ENCODE assay signal across 13 cellular contexts in the genomic region with DNA sequence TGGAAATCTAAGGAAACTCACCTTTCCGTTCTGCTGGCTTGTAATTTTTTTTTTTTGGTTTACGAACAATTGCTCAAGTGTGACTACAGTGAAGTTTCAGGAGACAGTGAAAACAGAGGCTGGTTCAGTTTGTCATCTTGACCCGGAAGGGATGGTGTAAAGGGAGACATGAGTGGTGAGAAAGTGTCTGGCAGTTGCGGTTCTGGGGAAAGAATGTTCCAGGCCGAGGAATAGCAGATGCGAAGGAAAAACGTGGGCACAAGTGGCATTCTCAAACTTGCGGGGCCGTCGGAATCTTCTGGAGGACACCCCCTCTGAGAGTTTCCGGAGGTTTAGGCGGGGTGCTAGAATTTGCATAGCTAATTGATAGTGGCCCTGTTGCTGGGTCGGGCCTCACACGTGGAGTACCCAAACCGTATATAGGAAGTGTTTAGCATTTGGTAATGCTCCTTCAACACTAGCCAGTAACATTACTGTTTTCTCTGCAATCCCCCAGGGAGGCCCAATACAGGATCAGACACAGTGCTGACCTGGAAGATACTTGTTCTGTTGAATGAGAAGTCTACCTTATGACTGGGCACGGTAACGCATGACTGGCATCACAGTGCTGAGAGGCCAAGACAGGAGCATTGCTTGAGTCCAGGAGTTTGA. TPM values are rescaled to one million over a fixed set of nuclear protein-coding genes. Genes with fewer than 3 reads are reported as not detected.
A peak's percentile ranks its signal among the peaks of the same experiment; 100 is the strongest.
DNase-seq lines count a peak whose midpoint lies in the region; ATAC-seq, FAIRE-seq and TF ChIP-seq lines count a peak whose summit lies in the region.
"Had no signal": no experiment of that assay in that cellular context is flagged by ENCODE, and none has a peak within 500 bp of the region (broad histone marks: within the 10 kb centered on the region; RNA-seq: fewer than 3 reads in every experiment).

No MANE protein-coding gene starts in this region.

- no peak for TF ChIP-seq RAD21 in K562 (CRISPR knock-in tag; conservative IDR thresholded peaks at IDR 0.05 in 1 of 2, IDR thresholded peaks at IDR 0.05 in 1 of 2)

- peaks cover 7% of the 10 kb centered on the region for H3K9me1 ChIP-seq in K562 (ENCODE audit: control insufficient read depth, insufficient read depth, low read length)

- H3K36me3 ChIP-seq in K562 (ENCODE audit: control insufficient read depth, insufficient read depth, low read length) (no peaks in the 10 kb centered on the region; the same call in 2 of the 3 replicates), trophoblast cell (ENCODE audit: control insufficient read depth in 1 of 2, insufficient read depth in 2 of 2, low read length in 2 of 2) (no peaks in the 10 kb centered on the region)

- H3K4me3 ChIP-seq in K562 (no peak overlapping the region), trophoblast cell (ENCODE audit: low read depth, low read length) (no peak overlapping the region)

- CTCF ChIA-PET in K562 (lab: Yijun Ruan, JAX; ENCODE audit: low intra/inter-chr PET ratio) (no interaction called here), WTC11 (lab: Charles Lee) (interaction anchor here (1.2 to 1.5 kb wide), 2 partner anchors 11 to 211 kb away, joined by 3 to 5 read pairs; no protein-coding TSS in a partner anchor)

- H3K4me3 Mint-ChIP-seq in WTC11 = no peak overlapping the region
- no peak overlapping the region for H3K4me3 Mint-ChIP-seq in activated T-helper 17 cell treated with anti-CD3 and anti-CD28 coated beads, Interleukin-2, amount 50 U/mL, for 72 hours
- H3K4me3 Mint-ChIP-seq in natural killer cell treated with Interleukin-12 subunit alpha and Interleukin-12 subunit beta and Interleukin-15 and Interleukin-18, amount 100 ng/mL, for 72 hours = no peak overlapping the region

- peak overlapping the region; percentile 74 for H2AFZ ChIP-seq in K562 (ENCODE audit: low read depth, low read length)
- no peak overlapping the region for H2AFZ ChIP-seq in trophoblast cell (ENCODE audit: insufficient read depth, low read length, poor library complexity)

- no peak for TF ChIP-seq POLR2A in K562 (conservative IDR thresholded peaks at IDR 0.05)

- no peak overlapping the region for H3K23ac ChIP-seq in trophoblast cell (ENCODE audit: low read length)

- intact Hi-C loops in K562 (cut with micrococcal nuclease) = no loop called here

- POLR2A ChIA-PET in K562 (lab: Yijun Ruan, JAX) (interaction anchor here (0.5 to 1.0 kb wide), 2 partner anchors 12 to 50 kb away, joined by 3 read pairs; no protein-coding TSS in a partner anchor), WTC11 (lab: Charles Lee) (no interaction called here)

- H3K9me3 Mint-ChIP-seq in WTC11 = no peaks in the 10 kb centered on the region
- H3K9me3 Mint-ChIP-seq in activated T-helper 17 cell treated with anti-CD3 and anti-CD28 coated beads, Interleukin-2, amount 50 U/mL, for 72 hours = no peaks in the 10 kb centered on the region
- no peaks in the 10 kb centered on the region for H3K9me3 Mint-ChIP-seq in natural killer cell treated with Interleukin-12 subunit alpha and Interleukin-12 subunit beta and Interleukin-15 and Interleukin-18, amount 100 ng/mL, for 72 hours

- no peak for FAIRE-seq in K562 (lab: Jason Lieb, UNC)
- FAIRE-seq: endometrium had no signal

- H3K9me3 ChIP-seq in K562 (replicated peaks; ENCODE audit: control insufficient read depth, insufficient read depth, low read depth, low read length) = no peaks in the 10 kb centered on the region
- peaks cover 5% of the 10 kb centered on the region for H3K9me3 ChIP-seq in trophoblast cell (ENCODE audit: insufficient read depth, low read depth, low read length)

- no TSS peak for BruUV-seq in K562 (replicated peaks; lab: Mats Ljungman, UMichigan)

- H3K4ac ChIP-seq in trophoblast cell (ENCODE audit: low read depth, low read length) = no peak overlapping the region

- no peaks in the 10 kb centered on the region for H3K36me3 Mint-ChIP-seq in WTC11
- peaks cover 11% of the 10 kb centered on the region for H3K36me3 Mint-ChIP-seq in activated T-helper 17 cell treated with anti-CD3 and anti-CD28 coated beads, Interleukin-2, amount 50 U/mL, for 72 hours (ENCODE audit: low read depth)
- no peaks in the 10 kb centered on the region for H3K36me3 Mint-ChIP-seq in natural killer cell treated with Interleukin-12 subunit alpha and Interleukin-12 subunit beta and Interleukin-15 and Interleukin-18, amount 100 ng/mL, for 72 hours

- TF ChIP-seq EP300 in K562 (IDR thresholded peaks at IDR 0.05; ENCODE audit: low read length) = no peak

- H3K27ac ChIP-seq in K562 (ENCODE audit: extremely low read depth, low read depth, low read length) (peak overlapping the region; percentile 55; the same call in 1 of the 3 replicates), trophoblast cell (ENCODE audit: low read depth, low read length) (no peak overlapping the region)

- no peak overlapping the region for H2AK5ac ChIP-seq in trophoblast cell (ENCODE audit: low read length)

- no peak overlapping the region for H4K8ac ChIP-seq in trophoblast cell (ENCODE audit: low read depth, low read length)

- H3K79me2 ChIP-seq in K562 (ENCODE audit: control insufficient read depth, insufficient read depth, low read length) (peaks cover 22% of the 10 kb centered on the region), trophoblast cell (ENCODE audit: control insufficient read depth, insufficient read depth, low read length, poor library complexity) (peaks cover 2% of the 10 kb centered on the region)

- ATAC-seq in GM18498 (IDR thresholded peaks at IDR 0.05; ENCODE audit: unreplicated experiment) (peak; percentile 45), GM21423 (IDR thresholded peaks at IDR 0.05; ENCODE audit: unreplicated experiment) (peak; percentile 50), HG03175 (IDR thresholded peaks at IDR 0.05; ENCODE audit: unreplicated experiment) (peak; percentile 58), K562 (no peak), WTC11 (no peak)
- ATAC-seq in activated T-helper 17 cell treated with anti-CD3 and anti-CD28 coated beads, Interleukin-2, amount 50 U/mL, for 72 hours (replicated peaks) = no peak
- no peak for ATAC-seq in natural killer cell treated with Interleukin-12 subunit alpha and Interleukin-12 subunit beta and Interleukin-15 and Interleukin-18, amount 100 ng/mL, for 72 hours

- peaks cover 55% of the 10 kb centered on the region for H3K27me3 Mint-ChIP-seq in WTC11 (ENCODE audit: low read depth)
- peaks cover 24% of the 10 kb centered on the region for H3K27me3 Mint-ChIP-seq in activated T-helper 17 cell treated with anti-CD3 and anti-CD28 coated beads, Interleukin-2, amount 50 U/mL, for 72 hours
- peaks cover 26 to 32% of the 10 kb centered on the region in 2 donors for H3K27me3 Mint-ChIP-seq in natural killer cell treated with Interleukin-12 subunit alpha and Interleukin-12 subunit beta and Interleukin-15 and Interleukin-18, amount 100 ng/mL, for 72 hours

- in situ Hi-C loops in K562 (cut with MboI) = loop anchor here (10.0 kb wide), 1 partner anchor 337 kb away; no protein-coding TSS in a partner anchor

- H3K9ac ChIP-seq in K562 (ENCODE audit: insufficient read depth in 1 of 2, low read depth in 2 of 2, low read length in 2 of 2) (no peak overlapping the region; a peak in 1 of 4 replicates), trophoblast cell (ENCODE audit: low read length) (no peak overlapping the region)

- H4K12ac ChIP-seq in trophoblast cell (ENCODE audit: low read depth, low read length) = no peak overlapping the region

- H3K18ac ChIP-seq in trophoblast cell (ENCODE audit: low read length) = no peak overlapping the region

- peaks cover 2% of the 10 kb centered on the region for H3K79me1 ChIP-seq in trophoblast cell (ENCODE audit: low read length)

- TF ChIP-seq CTCF in K562 (IDR thresholded peaks at IDR 0.05 in 2 of 3, conservative IDR thresholded peaks at IDR 0.05 in 1 of 3; ENCODE audit: insufficient read depth in 2 of 3, low read depth in 1 of 3, low read length in 3 of 3) (no peak), WTC11 (IDR thresholded peaks at IDR 0.05) (no peak)

- WGBS in K562 (ENCODE audit: insufficient coverage, low coverage, missing lambda C conversion rate) = 64% methylated on average over 16 of the region's 17 CpGs
- WGBS in trophoblast cell (ENCODE audit: extremely low coverage, insufficient coverage, insufficient read length) = no CpG with 5 or more reads among the region's 17 CpGs

- no peak for DNase-seq in K562 (ENCODE audit: extremely low read depth in 1 of 4, low spot score in 3 of 4)
- no peak for DNase-seq in WTC11 (ENCODE audit: low spot score)
- DNase-seq in natural killer cell treated with Interleukin-12 subunit alpha and Interleukin-12 subunit beta and Interleukin-15 and Interleukin-18, amount 100 ng/mL, for 72 hours (ENCODE audit: low spot score) = no peak
- DNase-seq in trophoblast cell = no peak
- DNase-seq: EL, IMR-90, kidney glomerular epithelial cell, SIG-M5 had no signal

- no peak overlapping the region for H2BK120ac ChIP-seq in trophoblast cell (ENCODE audit: insufficient read depth, low read length, poor library complexity)

- H3K27me3 ChIP-seq in K562 (ENCODE audit: control insufficient read depth in 2 of 2, insufficient read depth in 2 of 2, low read length in 2 of 2) (no peaks in the 10 kb centered on the region), trophoblast cell (ENCODE audit: insufficient read depth, low read length) (peaks cover 21% of the 10 kb centered on the region)

- H2BK5ac ChIP-seq in trophoblast cell (ENCODE audit: low read depth, low read length, poor library complexity) = no peak overlapping the region

- H3K27ac Mint-ChIP-seq in WTC11 = no peak overlapping the region
- no peak overlapping the region for H3K27ac Mint-ChIP-seq in activated T-helper 17 cell treated with anti-CD3 and anti-CD28 coated beads, Interleukin-2, amount 50 U/mL, for 72 hours
- no peak overlapping the region for H3K27ac Mint-ChIP-seq in natural killer cell treated with Interleukin-12 subunit alpha and Interleukin-12 subunit beta and Interleukin-15 and Interleukin-18, amount 100 ng/mL, for 72 hours

- no peak overlapping the region for H2BK12ac ChIP-seq in trophoblast cell (ENCODE audit: low read length)

- H3K4me1 ChIP-seq in K562 (replicated peaks in 1 of 2; ENCODE audit: control insufficient read depth in 2 of 2, insufficient read depth in 2 of 2, low read length in 2 of 2) (peaks cover 33 to 51% of the 10 kb centered on the region in 2 experiments), trophoblast cell (ENCODE audit: control insufficient read depth in 1 of 2, insufficient read depth in 2 of 2, low read length in 2 of 2) (peaks cover 5 to 6% of the 10 kb centered on the region in 2 experiments)

- no peak overlapping the region for H4K91ac ChIP-seq in trophoblast cell (ENCODE audit: low read depth, low read length)

- H3K4me1 Mint-ChIP-seq in WTC11 = peaks cover 42% of the 10 kb centered on the region
- peaks cover 27% of the 10 kb centered on the region for H3K4me1 Mint-ChIP-seq in activated T-helper 17 cell treated with anti-CD3 and anti-CD28 coated beads, Interleukin-2, amount 50 U/mL, for 72 hours
- peaks cover 27 to 33% of the 10 kb centered on the region in 2 donors for H3K4me1 Mint-ChIP-seq in natural killer cell treated with Interleukin-12 subunit alpha and Interleukin-12 subunit beta and Interleukin-15 and Interleukin-18, amount 100 ng/mL, for 72 hours (ENCODE audit: low read depth in 2 of 2)

- H3K14ac ChIP-seq in trophoblast cell (ENCODE audit: low read length) = no peak overlapping the region

- no peaks in the 10 kb centered on the region; the same call in 1 of the 2 replicates for H4K20me1 ChIP-seq in K562 (replicated peaks; ENCODE audit: control insufficient read depth, insufficient read depth, low read length)

- H3K4me2 ChIP-seq in K562 (ENCODE audit: insufficient read depth, low read length) (peak overlapping the region; percentile 33; the same call in 1 of the 2 replicates), trophoblast cell (ENCODE audit: low read length) (no peak overlapping the region)

RNA-seq across cellular contexts. Expression of gene TNFSF9, which starts 2.8 kb away (rescaled TPM):
- 5.5 and 15.4 TPM in 2 replicates for total RNA-seq in K562 (2011; cell fraction: chromatin; rRNA removed; ENCODE audit: low replicate concordance)
- total RNA-seq in K562 (2011; cell fraction: nucleolus; rRNA removed) = 19.5 and 27.3 TPM in 2 replicates
- total RNA-seq in K562 (2011; cell fraction: nucleoplasm; rRNA removed) = 20.7 and 24.7 TPM in 2 replicates
- total RNA-seq in K562 (2014; rRNA removed) (13.8 and 17.7 TPM in 2 replicates), K562 (2014; rRNA removed; fragmentation: Illumina TruSeq; extraction: Trizol) (6.5 TPM in 2 replicates), K562 (2015; rRNA removed; fragmentation: Illumina TruSeq; extraction: Trizol) (6.2 and 7.6 TPM in 2 replicates), K562 (2021) (17.9 and 18.9 TPM in 2 replicates), WTC11 (2021) (2.6 to 2.9 TPM (median 2.7 TPM) in 3 replicates)
- polyA plus RNA-seq in K562 (2011; rRNA removed) (15.1 and 19.2 TPM in 2 replicates), K562 (2014; fragmentation: Illumina TruSeq; extraction: Trizol) (4.7 and 6.4 TPM in 2 replicates), K562 (2014; fragmentation: Nextera tagmentation; extraction: Ambion mirVana) (1 to 10 TPM; 1.4 to 2.1 TPM), K562 (2014; rRNA removed) (9.8 and 11.9 TPM in 2 replicates)
- polyA plus RNA-seq in K562 (2011; cell fraction: cytosol; rRNA removed) = 20.1 and 36.9 TPM in 2 replicates
- 11.4 and 12.1 TPM in 2 replicates for polyA plus RNA-seq in K562 (2011; cell fraction: nucleus; rRNA removed)
- polyA plus RNA-seq in K562 (2012) = 14.1 and 19.0 TPM in 2 replicates
- 5.3 and 5.5 TPM in 2 replicates for polyA minus RNA-seq in K562 (2011; rRNA and poly(A)+ RNA removed)
- 11.5 and 17.7 TPM in 2 replicates for polyA minus RNA-seq in K562 (2011; cell fraction: cytosol; rRNA and poly(A)+ RNA removed)
- 5.0 and 6.9 TPM in 2 replicates for polyA minus RNA-seq in K562 (2011; cell fraction: nucleus; rRNA and poly(A)+ RNA removed)
- total RNA-seq in activated T-helper 17 cell treated with anti-CD3 and anti-CD28 coated beads, Interleukin-2, amount 50 U/mL, for 72 hours = 1 to 10 TPM; 2.9 to 6.0 TPM
- 1 to 10 TPM; 3.4 to 3.8 TPM for total RNA-seq in natural killer cell treated with Interleukin-12 subunit alpha and Interleukin-12 subunit beta and Interleukin-15 and Interleukin-18, amount 100 ng/mL, for 72 hours
- polyA plus RNA-seq in trophoblast cell (2013) = 0.70 and 0.87 TPM in 2 replicates
- total RNA-seq: IMR-90 had no signal

RNA-seq across cellular contexts. Expression of gene TUBB4A, which starts 25.9 kb away (rescaled TPM):
- 0.95 and 1.9 TPM in 2 replicates for total RNA-seq in K562 (2011; cell fraction: chromatin; rRNA removed; ENCODE audit: low replicate concordance)
- 1.3 and 1.7 TPM in 2 replicates for total RNA-seq in K562 (2011; cell fraction: nucleolus; rRNA removed)
- 1.5 and 2.5 TPM in 2 replicates for total RNA-seq in K562 (2011; cell fraction: nucleoplasm; rRNA removed)
- total RNA-seq in K562 (2014; rRNA removed) (1.0 and 1.5 TPM in 2 replicates), K562 (2014; rRNA removed; fragmentation: Illumina TruSeq; extraction: Trizol) (0.26 and 0.44 TPM in 2 replicates), K562 (2015; rRNA removed; fragmentation: Illumina TruSeq; extraction: Trizol) (0.62 and 0.68 TPM in 2 replicates), K562 (2021) (6.2 and 7.0 TPM in 2 replicates), WTC11 (2021) (18.5 to 33.1 TPM (median 30.2 TPM) in 3 replicates)
- polyA plus RNA-seq in K562 (2011; rRNA removed) (0.75 and 0.81 TPM in 2 replicates), K562 (2014; fragmentation: Illumina TruSeq; extraction: Trizol) (2.9 and 3.9 TPM in 2 replicates), K562 (2014; fragmentation: Nextera tagmentation; extraction: Ambion mirVana) (under 1 TPM; 0.14 to 0.15 TPM), K562 (2014; rRNA removed) (1.7 TPM in 2 replicates)
- polyA plus RNA-seq in K562 (2011; cell fraction: cytosol; rRNA removed) = 2.2 and 3.2 TPM in 2 replicates
- 0.86 and 1.5 TPM in 2 replicates for polyA plus RNA-seq in K562 (2011; cell fraction: nucleus; rRNA removed)
- polyA plus RNA-seq in K562 (2012) = 5.6 and 11.4 TPM in 2 replicates
- 0.51 and 1.4 TPM in 2 replicates for polyA minus RNA-seq in K562 (2011; rRNA and poly(A)+ RNA removed)
- 8.2 and 9.8 TPM in 2 replicates for polyA minus RNA-seq in K562 (2011; cell fraction: cytosol; rRNA and poly(A)+ RNA removed)
- polyA minus RNA-seq in K562 (2011; cell fraction: nucleus; rRNA and poly(A)+ RNA removed) = 0.81 and 2.2 TPM in 2 replicates
- total RNA-seq in activated T-helper 17 cell treated with anti-CD3 and anti-CD28 coated beads, Interleukin-2, amount 50 U/mL, for 72 hours = 1 to 10 TPM; 2.6 to 2.7 TPM
- total RNA-seq in natural killer cell treated with Interleukin-12 subunit alpha and Interleukin-12 subunit beta and Interleukin-15 and Interleukin-18, amount 100 ng/mL, for 72 hours = 1 to 10 TPM; 1.4 to 3.2 TPM
- 0.08 TPM in 1 of 2 replicates, not detected in the other for polyA plus RNA-seq in trophoblast cell (2013)
- total RNA-seq: IMR-90 had no signal
- polyA plus RNA-seq: IMR-90 had no signal

RNA-seq across cellular contexts. Expression of gene DENND1C, which starts 46.4 kb away (rescaled TPM):
- total RNA-seq in K562 (2011; cell fraction: chromatin; rRNA removed; ENCODE audit: low replicate concordance) = 0.69 TPM in 2 replicates
- 0.39 and 0.67 TPM in 2 replicates for total RNA-seq in K562 (2011; cell fraction: nucleolus; rRNA removed)
- total RNA-seq in K562 (2011; cell fraction: nucleoplasm; rRNA removed) = 0.37 TPM in 1 of 2 replicates, not detected in the other
- total RNA-seq in K562 (2014; rRNA removed) = 0.09 and 0.16 TPM in 2 replicates
- total RNA-seq in K562 (2014; rRNA removed; fragmentation: Illumina TruSeq; extraction: Trizol) = 0.18 TPM in 1 of 2 replicates, not detected in the other
- 0.15 and 0.43 TPM in 2 replicates for total RNA-seq in K562 (2015; rRNA removed; fragmentation: Illumina TruSeq; extraction: Trizol)
- total RNA-seq in K562 (2021) = 0.49 and 0.78 TPM in 2 replicates
- polyA plus RNA-seq in K562 (2011; rRNA removed) = 0.29 and 1.1 TPM in 2 replicates
- polyA plus RNA-seq in K562 (2011; cell fraction: cytosol; rRNA removed) = 0.54 and 0.91 TPM in 2 replicates
- polyA plus RNA-seq in K562 (2011; cell fraction: nucleus; rRNA removed) = 2.0 and 3.1 TPM in 2 replicates
- polyA plus RNA-seq in K562 (2012) = 0.68 and 1.4 TPM in 2 replicates
- 0.33 and 0.34 TPM in 2 replicates for polyA plus RNA-seq in K562 (2014; fragmentation: Illumina TruSeq; extraction: Trizol)
- polyA plus RNA-seq in K562 (2014; fragmentation: Nextera tagmentation; extraction: Ambion mirVana) = under 1 TPM in 1 of 2 experiments, not detected in 1; 0.03 TPM
- polyA plus RNA-seq in K562 (2014; rRNA removed) = 0.19 and 1.2 TPM in 2 replicates
- polyA minus RNA-seq in K562 (2011; rRNA and poly(A)+ RNA removed) = 0.09 TPM in 1 of 2 replicates, not detected in the other
- polyA minus RNA-seq in K562 (2011; cell fraction: cytosol; rRNA and poly(A)+ RNA removed) = not detected in 2 replicates
- polyA minus RNA-seq in K562 (2011; cell fraction: nucleus; rRNA and poly(A)+ RNA removed) = 0.27 and 0.78 TPM in 2 replicates
- 4.3 to 6.3 TPM (median 6.1 TPM) in 3 replicates for total RNA-seq in WTC11 (2021)
- 10 to 100 TPM; 64.3 to 73.2 TPM for total RNA-seq in activated T-helper 17 cell treated with anti-CD3 and anti-CD28 coated beads, Interleukin-2, amount 50 U/mL, for 72 hours
- total RNA-seq in natural killer cell treated with Interleukin-12 subunit alpha and Interleukin-12 subunit beta and Interleukin-15 and Interleukin-18, amount 100 ng/mL, for 72 hours = 100 to 1,000 TPM in 1 of 2 donors, 10 to 100 TPM in 1; 73.6 to 131 TPM
- polyA plus RNA-seq in trophoblast cell (2013) = 0.06 and 0.08 TPM in 2 replicates
- total RNA-seq: IMR-90 had no signal
- polyA plus RNA-seq: IMR-90 had no signal

Comparison
In these comparisons a context has a peak if more than half of its experiments do, and no peak if none do; other contexts are left out.
1. ATAC-seq: peak in GM18498 (single experiment), GM21423 (single experiment) and HG03175 (single experiment); none in K562 (single experiment), WTC11 (single experiment), activated T-helper 17 cell treated with anti-CD3 and anti-CD28 coated beads, Interleukin-2, amount 50 U/mL, for 72 hours (single experiment) and natural killer cell treated with Interleukin-12 subunit alpha and Interleukin-12 subunit beta and Interleukin-15 and Interleukin-18, amount 100 ng/mL, for 72 hours (0 of 2).